In genomic region chr6:39706819-39707218, GRCh38 we compare ENCODE assay signal across 23 cellular contexts. TPM values are rescaled to one million over a fixed set of nuclear protein-coding genes. Genes with fewer than 3 reads are reported as not detected.
"Had no signal": no experiment of that assay in that cellular context is flagged by ENCODE, and none has a peak within 500 bp of the region (broad histone marks: within the 10 kb centered on the region; RNA-seq: fewer than 3 reads in every experiment).

No MANE protein-coding gene starts in this region.

- H3K27me3 ChIP-seq: esophagus muscularis mucosa, gastrocnemius medialis, heart right ventricle, right lobe of liver, stomach had no signal

- H3K36me3 Mint-ChIP-seq: naive thymus-derived CD4-positive, alpha-beta T cell; stimulated activated naive B cell treated with anti-CD40 and anti-IgM and Interleukin-4, amounts not matched to agents 10 μg/mL and 1 μg/mL and 100 μg/mL, for 72 hours had no signal

- H3K4me3 ChIP-seq: esophagus muscularis mucosa, gastrocnemius medialis, heart right ventricle, psoas muscle, right lobe of liver, stomach had no signal

- H3K4me3 Mint-ChIP-seq: effector memory CD8-positive, alpha-beta T cell; naive thymus-derived CD4-positive, alpha-beta T cell; nephron progenitor cell; stimulated activated naive B cell treated with anti-CD40 and anti-IgM and Interleukin-4, amounts not matched to agents 10 μg/mL and 1 μg/mL and 100 μg/mL, for 72 hours had no signal

- FAIRE-seq: islet of Langerhans, urothelium cell line had no signal

- H3K36me3 ChIP-seq: esophagus muscularis mucosa, gastrocnemius medialis, heart right ventricle, right lobe of liver, stomach had no signal

- H3K27ac ChIP-seq: epithelial cell of prostate, esophagus muscularis mucosa, gastrocnemius medialis, heart right ventricle, psoas muscle, right lobe of liver, stomach had no signal

- H3K9me3 ChIP-seq: esophagus muscularis mucosa, gastrocnemius medialis, heart right ventricle, psoas muscle, right lobe of liver, stomach had no signal

- DNase-seq: effector memory CD8-positive, alpha-beta T cell; gastrocnemius medialis; heart right ventricle; hypothalamus; kidney glomerular epithelial cell; mammary epithelial cell; naive thymus-derived CD4-positive, alpha-beta T cell; nephron progenitor cell; psoas muscle; retina; right lobe of liver; stimulated activated CD4-positive, alpha-beta T cell treated with anti-CD3 and anti-CD28 coated beads, Interleukin-2, amount 100 ng/mL, for 24 hours; stimulated activated CD4-positive, alpha-beta T cell treated with anti-CD3 and anti-CD28 coated beads, Interleukin-4, amount 100 ng/mL, for 4 hours; stimulated activated naive B cell treated with anti-CD40 and anti-IgM and Interleukin-4, amounts not matched to agents 10 μg/mL and 1 μg/mL and 100 μg/mL, for 72 hours; stomach; substantia nigra; trophoblast cell had no signal

- H3K9me3 Mint-ChIP-seq: effector memory CD8-positive, alpha-beta T cell; naive thymus-derived CD4-positive, alpha-beta T cell; nephron progenitor cell; stimulated activated naive B cell treated with anti-CD40 and anti-IgM and Interleukin-4, amounts not matched to agents 10 μg/mL and 1 μg/mL and 100 μg/mL, for 72 hours had no signal

- H3K27ac Mint-ChIP-seq: effector memory CD8-positive, alpha-beta T cell; naive thymus-derived CD4-positive, alpha-beta T cell; nephron progenitor cell; stimulated activated naive B cell treated with anti-CD40 and anti-IgM and Interleukin-4, amounts not matched to agents 10 μg/mL and 1 μg/mL and 100 μg/mL, for 72 hours had no signal

- H3K4me1 Mint-ChIP-seq: naive thymus-derived CD4-positive, alpha-beta T cell; nephron progenitor cell; stimulated activated naive B cell treated with anti-CD40 and anti-IgM and Interleukin-4, amounts not matched to agents 10 μg/mL and 1 μg/mL and 100 μg/mL, for 72 hours had no signal

- ATAC-seq: effector memory CD8-positive, alpha-beta T cell; gastrocnemius medialis; heart right ventricle; left lobe of liver; naive thymus-derived CD4-positive, alpha-beta T cell; psoas muscle; right lobe of liver; stimulated activated naive B cell treated with anti-CD40 and anti-IgM and Interleukin-4, amounts not matched to agents 10 μg/mL and 1 μg/mL and 100 μg/mL, for 72 hours had no signal

- H3K4me1 ChIP-seq: gastrocnemius medialis, heart right ventricle, psoas muscle, stomach had no signal

RNA-seq across cellular contexts. Expression of gene KIF6, which starts 18.4 kb away (rescaled TPM):
- total RNA-seq: gastrocnemius medialis; mononuclear cell; naive thymus-derived CD4-positive, alpha-beta T cell had no signal
